In genomic region chr6:36118550-36119107, GRCh38 we compare ENCODE assay signal across 8 cellular contexts. TPM values are rescaled to one million over a fixed set of nuclear protein-coding genes. Genes with fewer than 3 reads are reported as not detected.
A peak's percentile ranks its signal among the peaks of the same experiment; 100 is the strongest.
DNase-seq lines count a peak whose midpoint lies in the region; ATAC-seq and TF ChIP-seq lines count a peak whose summit lies in the region.

No MANE protein-coding gene starts in this region.

- H3K27ac ChIP-seq in left lung = peak overlapping the region; percentile 24 to 91

- H3K27me3 ChIP-seq in left lung = no peaks in the 10 kb centered on the region

- TF ChIP-seq CTCF in left lung (IDR thresholded peaks at IDR 0.05) = no peak

- DNase-seq in NCI-H2029 (lab: John Stamatoyannopoulos, UW) (peak; percentile 62), NCI-H2029 treated with DMSO at 0.1 percent for 48 hours (lab: John Stamatoyannopoulos, UW) (no peak), left lung (peak in 1 of 2 donors; percentile 72), AG08395 (ENCODE audit: low spot score) (no peak)
- peak; percentile 65 for DNase-seq in activated T-cell treated with anti-CD3 and anti-CD28 coated beads, Interleukin-2, amount 50 U/mL, for 4 hours

- peaks cover 94% of the 10 kb centered on the region for H3K4me1 Mint-ChIP-seq in activated T-cell treated with anti-CD3 and anti-CD28 coated beads, Interleukin-2, amount 50 U/mL, for 4 hours (ENCODE audit: low read depth)
- peaks cover 99% of the 10 kb centered on the region for H3K4me1 Mint-ChIP-seq in stimulated activated naive CD8-positive, alpha-beta T cell treated with anti-CD3 and anti-CD28 coated beads, Interleukin-15, Interleukin-2, amounts not matched to agents 100 ng/mL and 50 ng/mL, for 24 hours (ENCODE audit: low read depth)

- H3K4me1 ChIP-seq in left lung = peaks cover 5 to 87% of the 10 kb centered on the region in 2 donors

- intact Hi-C loops in left lung (cut with DNase I) = no loop called here

- H3K36me3 Mint-ChIP-seq in activated T-cell treated with anti-CD3 and anti-CD28 coated beads, Interleukin-2, amount 50 U/mL, for 4 hours (ENCODE audit: insufficient read depth) = peaks cover 6% of the 10 kb centered on the region
- peaks cover 10% of the 10 kb centered on the region for H3K36me3 Mint-ChIP-seq in stimulated activated naive CD8-positive, alpha-beta T cell treated with anti-CD3 and anti-CD28 coated beads, Interleukin-15, Interleukin-2, amounts not matched to agents 100 ng/mL and 50 ng/mL, for 24 hours (ENCODE audit: low read depth)

- H3K4me3 Mint-ChIP-seq in activated T-cell treated with anti-CD3 and anti-CD28 coated beads, Interleukin-2, amount 50 U/mL, for 4 hours = no peak overlapping the region
- H3K4me3 Mint-ChIP-seq in stimulated activated naive CD8-positive, alpha-beta T cell treated with anti-CD3 and anti-CD28 coated beads, Interleukin-15, Interleukin-2, amounts not matched to agents 100 ng/mL and 50 ng/mL, for 24 hours = no peak overlapping the region

- H3K9me3 Mint-ChIP-seq in activated T-cell treated with anti-CD3 and anti-CD28 coated beads, Interleukin-2, amount 50 U/mL, for 4 hours = no peaks in the 10 kb centered on the region
- no peaks in the 10 kb centered on the region for H3K9me3 Mint-ChIP-seq in stimulated activated naive CD8-positive, alpha-beta T cell treated with anti-CD3 and anti-CD28 coated beads, Interleukin-15, Interleukin-2, amounts not matched to agents 100 ng/mL and 50 ng/mL, for 24 hours

- H3K36me3 ChIP-seq in left lung = peaks cover 0 to 10% of the 10 kb centered on the region in 2 donors

- peak; percentile 69 to 71 for ATAC-seq in activated T-cell treated with anti-CD3 and anti-CD28 coated beads, Interleukin-2, amount 50 U/mL, for 4 hours
- peak; percentile 66 for ATAC-seq in left lung
- no peak for ATAC-seq in HG03469 (IDR thresholded peaks at IDR 0.05; ENCODE audit: unreplicated experiment)
- ATAC-seq in HG03108 (IDR thresholded peaks at IDR 0.05; ENCODE audit: unreplicated experiment) = no peak

- peak overlapping the region; percentile 71 for H3K27ac Mint-ChIP-seq in stimulated activated naive CD8-positive, alpha-beta T cell treated with anti-CD3 and anti-CD28 coated beads, Interleukin-15, Interleukin-2, amounts not matched to agents 100 ng/mL and 50 ng/mL, for 24 hours

- no peak overlapping the region for H3K4me3 ChIP-seq in left lung

- no peaks in the 10 kb centered on the region for H3K9me3 ChIP-seq in left lung

- no peaks in the 10 kb centered on the region for H3K27me3 Mint-ChIP-seq in activated T-cell treated with anti-CD3 and anti-CD28 coated beads, Interleukin-2, amount 50 U/mL, for 4 hours (ENCODE audit: low read depth)
- H3K27me3 Mint-ChIP-seq in stimulated activated naive CD8-positive, alpha-beta T cell treated with anti-CD3 and anti-CD28 coated beads, Interleukin-15, Interleukin-2, amounts not matched to agents 100 ng/mL and 50 ng/mL, for 24 hours = no peaks in the 10 kb centered on the region

RNA-seq across cellular contexts. Expression of gene MAPK13, which starts 11.7 kb away (rescaled TPM):
- total RNA-seq in activated T-cell treated with anti-CD3 and anti-CD28 coated beads, Interleukin-2, amount 50 U/mL, for 4 hours = 10 to 100 TPM; 33.8 to 61.0 (median 48.4) TPM
- total RNA-seq in left lung = 10 to 100 TPM; 83.2 to 89.7 TPM

Comparison
In these comparisons a context has a peak if more than half of its experiments do, and no peak if none do; other contexts are left out.
1. DNase-seq: peak in NCI-H2029 (single experiment) and activated T-cell treated with anti-CD3 and anti-CD28 coated beads, Interleukin-2, amount 50 U/mL, for 4 hours (single experiment); none in NCI-H2029 treated with DMSO at 0.1 percent for 48 hours (single experiment) and AG08395 (single experiment).
2. ATAC-seq: peak in activated T-cell treated with anti-CD3 and anti-CD28 coated beads, Interleukin-2, amount 50 U/mL, for 4 hours (2 of 2) and left lung (single experiment); none in HG03469 (single experiment) and HG03108 (single experiment).